In the genomic region with DNA sequence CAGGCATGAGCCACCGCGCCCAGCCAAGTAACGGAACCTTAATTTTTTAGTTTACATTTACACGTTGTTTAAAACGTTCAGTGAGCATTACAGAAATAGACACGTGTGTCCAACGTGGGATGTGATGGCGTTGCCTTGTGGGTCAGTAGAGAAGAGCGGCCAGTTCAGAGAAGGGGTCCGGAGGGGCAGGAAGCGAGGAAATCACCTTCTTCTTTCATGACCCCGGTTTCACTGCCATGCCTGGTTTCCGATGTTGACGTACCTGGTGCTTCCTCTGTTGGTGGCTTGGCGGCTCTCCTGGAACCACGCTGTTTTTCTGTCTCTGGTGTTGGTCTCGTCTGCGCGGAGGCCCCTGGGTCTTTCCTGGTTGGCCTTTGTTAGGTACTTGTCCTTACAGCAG, we compare ENCODE assay signal across 27 cellular contexts. TPM values are rescaled to one million over a fixed set of nuclear protein-coding genes. Genes with fewer than 3 reads are reported as not detected.
"Had no signal": no experiment of that assay in that cellular context is flagged by ENCODE, and none has a peak within 500 bp of the region (broad histone marks: within the 10 kb centered on the region; RNA-seq: fewer than 3 reads in every experiment).

No MANE protein-coding gene starts in this region.

- DNase-seq: activated CD4-positive, alpha-beta T cell treated with anti-CD3 and anti-CD28 coated beads for 48 hours; activated CD4-positive, alpha-beta T cell treated with anti-CD3 and anti-CD28 coated beads, Interleukin-2, amount 50 U/mL, for 48 hours; activated CD4-positive, CD25-positive, alpha-beta regulatory T cell treated with anti-CD3 and anti-CD28 coated beads, Interleukin-2, amount 50 U/mL, for 72 hours; activated CD8-positive, alpha-beta memory T cell treated with anti-CD3 and anti-CD28 coated beads, Interleukin-2, amount 10 ng/mL, durations not matched to agents 7 days and 5 days; activated effector memory CD4-positive, alpha-beta T cell treated with anti-CD3 and anti-CD28 coated beads, Interleukin-2, amount 50 U/mL, for 16 hours; activated naive CD4-positive, alpha-beta T cell treated with anti-CD3 and anti-CD28 coated beads for 36 hours; activated naive CD8-positive, alpha-beta T cell treated with anti-CD3 and anti-CD28 coated beads, Interleukin-2, amount 10 ng/mL, durations not matched to agents 7 days and 5 days; activated T-cell treated with anti-CD3 and anti-CD28 coated beads, Interleukin-2, amount 50 U/mL, for 4 hours; adrenal gland; anterior cingulate cortex; caudate nucleus; MM.1S; NCI-H1105; NCI-H1436; NCI-H1694 treated with DMSO at 0.1 percent for 48 hours; NCI-H2029 treated with DMSO at 0.1 percent for 48 hours; NCI-H345; NCI-H510A; NCI-H526 treated with DMSO at 0.1 percent for 48 hours; NCI-H82; RPMI8226; SHP77; T-helper 9 cell had no signal

- H3K9me3 Mint-ChIP-seq: activated naive CD4-positive, alpha-beta T cell treated with anti-CD3 and anti-CD28 coated beads for 36 hours; activated naive CD8-positive, alpha-beta T cell treated with anti-CD3 and anti-CD28 coated beads, Interleukin-2, amount 10 ng/mL, durations not matched to agents 7 days and 5 days; activated T-cell treated with anti-CD3 and anti-CD28 coated beads, Interleukin-2, amount 50 U/mL, for 4 hours; T-helper 1 cell treated with Interleukin-12 subunit alpha and Interleukin-12 subunit beta and Interleukin-4 antibody, amounts not matched to agents 30 μg/mL and 1 μg/mL, for 36 hours had no signal

- H3K27me3 ChIP-seq: adrenal gland, SJSA1 had no signal

- H3K27ac ChIP-seq: SJSA1 had no signal

- H3K4me3 Mint-ChIP-seq: activated CD8-positive, alpha-beta memory T cell treated with anti-CD3 and anti-CD28 coated beads, Interleukin-2, amount 10 ng/mL, durations not matched to agents 7 days and 5 days; activated naive CD4-positive, alpha-beta T cell treated with anti-CD3 and anti-CD28 coated beads for 36 hours; activated naive CD8-positive, alpha-beta T cell treated with anti-CD3 and anti-CD28 coated beads, Interleukin-2, amount 10 ng/mL, durations not matched to agents 7 days and 5 days; activated T-cell treated with anti-CD3 and anti-CD28 coated beads, Interleukin-2, amount 50 U/mL, for 4 hours; T-helper 1 cell treated with Interleukin-12 subunit alpha and Interleukin-12 subunit beta and Interleukin-4 antibody, amounts not matched to agents 30 μg/mL and 1 μg/mL, for 36 hours; WTC11 had no signal

- H3K4me3 ChIP-seq: adrenal gland, SJSA1 had no signal

- H3K4me1 ChIP-seq: SJSA1 had no signal

- H3K4me1 Mint-ChIP-seq: activated CD8-positive, alpha-beta memory T cell treated with anti-CD3 and anti-CD28 coated beads, Interleukin-2, amount 10 ng/mL, durations not matched to agents 7 days and 5 days; WTC11 had no signal

- H3K27me3 Mint-ChIP-seq: activated CD8-positive, alpha-beta memory T cell treated with anti-CD3 and anti-CD28 coated beads, Interleukin-2, amount 10 ng/mL, durations not matched to agents 7 days and 5 days; activated naive CD8-positive, alpha-beta T cell treated with anti-CD3 and anti-CD28 coated beads, Interleukin-2, amount 10 ng/mL, durations not matched to agents 7 days and 5 days had no signal

- H3K27ac Mint-ChIP-seq: activated CD8-positive, alpha-beta memory T cell treated with anti-CD3 and anti-CD28 coated beads, Interleukin-2, amount 10 ng/mL, durations not matched to agents 7 days and 5 days; activated naive CD4-positive, alpha-beta T cell treated with anti-CD3 and anti-CD28 coated beads for 36 hours; activated naive CD8-positive, alpha-beta T cell treated with anti-CD3 and anti-CD28 coated beads, Interleukin-2, amount 10 ng/mL, durations not matched to agents 7 days and 5 days; T-helper 1 cell treated with Interleukin-12 subunit alpha and Interleukin-12 subunit beta and Interleukin-4 antibody, amounts not matched to agents 30 μg/mL and 1 μg/mL, for 36 hours; WTC11 had no signal

- H3K36me3 ChIP-seq: SJSA1 had no signal

- H3K9me3 ChIP-seq: adrenal gland, SJSA1 had no signal

RNA-seq across cellular contexts. Expression of a gene that starts 59.5 kb away (rescaled TPM):
- total RNA-seq: activated naive CD4-positive, alpha-beta T cell treated with anti-CD3 and anti-CD28 coated beads for 36 hours; OCI-LY7; SJSA1 had no signal
